In the genomic region with DNA sequence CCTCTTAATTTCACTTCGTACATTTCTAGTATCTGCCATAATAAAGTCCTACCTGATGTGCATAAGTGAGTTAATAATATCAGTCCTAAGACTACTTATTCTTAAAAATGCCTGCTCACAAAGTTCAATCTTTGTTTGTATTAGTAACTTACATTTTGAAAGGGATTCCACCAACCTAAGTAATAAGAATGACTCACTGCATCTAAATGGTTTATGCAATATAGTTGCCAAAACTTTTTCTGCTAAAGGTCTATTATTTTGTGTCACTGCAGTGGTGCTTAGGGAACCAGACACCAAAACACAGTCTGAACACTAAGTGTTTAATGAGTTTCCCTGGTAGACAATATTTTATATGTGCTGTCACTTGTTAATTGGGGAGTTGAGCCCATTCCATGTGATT, we compare ENCODE assay signal across 12 cellular contexts. TPM values are rescaled to one million over a fixed set of nuclear protein-coding genes. Genes with fewer than 3 reads are reported as not detected.
DNase-seq lines count a peak whose midpoint lies in the region; ATAC-seq, FAIRE-seq and TF ChIP-seq lines count a peak whose summit lies in the region.
"Had no signal": no experiment of that assay in that cellular context is flagged by ENCODE, and none has a peak within 500 bp of the region (broad histone marks: within the 10 kb centered on the region; RNA-seq: fewer than 3 reads in every experiment).

No MANE protein-coding gene starts in this region.

- H3K36me3 Mint-ChIP-seq in activated B cell treated with CpG ODN at 0.5 μM for 24 hours (ENCODE audit: low read depth): peaks cover 55% of the 10 kb centered on the region
- peaks cover 43% of the 10 kb centered on the region for H3K36me3 Mint-ChIP-seq in type B pancreatic cell

- peaks cover 23% of the 10 kb centered on the region for H3K4me1 ChIP-seq in HepG2 (ENCODE audit: insufficient read depth, low read length)
- no peaks in the 10 kb centered on the region for H3K4me1 ChIP-seq in right lobe of liver
- no peaks in the 10 kb centered on the region for H3K4me1 ChIP-seq in hepatocyte (ENCODE audit: insufficient read depth)

- no peak overlapping the region for H3K9ac ChIP-seq in HepG2 (ENCODE audit: insufficient read depth, low read depth, low read length)

- peaks cover 8% of the 10 kb centered on the region; the same call in 1 of the 2 replicates for H4K20me1 ChIP-seq in HepG2 (ENCODE audit: insufficient read depth, low read length)
- no peaks in the 10 kb centered on the region for H4K20me1 ChIP-seq in hepatocyte (ENCODE audit: insufficient read depth, poor library complexity, severe bottlenecking)

- H3K4me3 Mint-ChIP-seq in activated B cell treated with CpG ODN at 0.5 μM for 24 hours (peak overlapping the region; percentile 50), type B pancreatic cell (peak overlapping the region; percentile 70)

- H3K79me2 ChIP-seq in HepG2 (ENCODE audit: insufficient read depth, low read length) (peaks cover 21% of the 10 kb centered on the region), hepatocyte (peaks cover 30% of the 10 kb centered on the region)

- peak overlapping the region; percentile 87 for H3K4me2 ChIP-seq in HepG2 (ENCODE audit: low read depth, low read length)
- peak overlapping the region; percentile 90 for H3K4me2 ChIP-seq in hepatocyte

- TF ChIP-seq CTCF in HepG2 (CRISPR knock-in tag; IDR thresholded peaks at IDR 0.05) (no peak), right lobe of liver (IDR thresholded peaks at IDR 0.05) (no peak), activated B cell treated with CpG ODN at 0.5 μM for 24 hours (IDR thresholded peaks at IDR 0.05) (no peak), hepatocyte (IDR thresholded peaks at IDR 0.05; ENCODE audit: poor library complexity) (no peak), type B pancreatic cell (conservative IDR thresholded peaks at IDR 0.05) (no peak)

- no peak for TF ChIP-seq POLR2A in HepG2 (IDR thresholded peaks at IDR 0.05; ENCODE audit: insufficient read depth in 1 of 2, low read depth in 2 of 2, low read length in 2 of 2)
- no peak for TF ChIP-seq POLR2A in right lobe of liver (IDR thresholded peaks at IDR 0.05)
- no peak for TF ChIP-seq POLR2A in GM18505 (IDR thresholded peaks at IDR 0.05; ENCODE audit: borderline replicate concordance, extremely low read depth, insufficient read depth, insufficient read length)
- TF ChIP-seq POLR2A in erythroblast (IDR thresholded peaks at IDR 0.05; ENCODE audit: low read length): no peak

- H3K4me3 ChIP-seq in HepG2 (replicated peaks in 1 of 3; ENCODE audit: insufficient read depth in 1 of 3, low read depth in 2 of 3, low read length in 3 of 3): peak overlapping the region in 1 of 3 experiments; percentile 96; a peak in 2 of 6 replicates
- H3K4me3 ChIP-seq in right lobe of liver: no peak overlapping the region
- H3K4me3 ChIP-seq in hepatocyte: peak overlapping the region; percentile 40

- H3K9me3 Mint-ChIP-seq in activated B cell treated with CpG ODN at 0.5 μM for 24 hours (peaks cover 36% of the 10 kb centered on the region), type B pancreatic cell (peaks cover 7% of the 10 kb centered on the region)

- FAIRE-seq in HepG2 (lab: Jason Lieb, UNC): no peak

- H3K27ac Mint-ChIP-seq in activated B cell treated with CpG ODN at 0.5 μM for 24 hours (no peak overlapping the region), type B pancreatic cell (peak overlapping the region; percentile 9)

- ATAC-seq in HepG2 (no peak), right lobe of liver (no peak), activated B cell treated with CpG ODN at 0.5 μM for 24 hours (ENCODE audit: low read depth) (no peak), GM18505 (IDR thresholded peaks at IDR 0.05; ENCODE audit: unreplicated experiment) (no peak)

- no peak for TF ChIP-seq RAD21 in HepG2 (CRISPR knock-in tag; IDR thresholded peaks at IDR 0.05)

- POLR2A ChIA-PET in HepG2 (lab: Yijun Ruan, JAX) (no interaction called here), activated B cell treated with CpG ODN at 0.5 μM for 24 hours (lab: Charles Lee) (no interaction called here)

- intact Hi-C loops in HepG2 (cut with micrococcal nuclease; ENCODE audit: unreplicated experiment): no loop called here
- intact Hi-C loops in right lobe of liver (cut with DNase I): no loop called here
- intact Hi-C loops in activated B cell treated with CpG ODN at 0.5 μM for 24 hours (cut with micrococcal nuclease): loop anchor here (10.0 kb wide), 1 partner anchor 538 kb away; a partner anchor contains a TSS

- H3K27me3 Mint-ChIP-seq in activated B cell treated with CpG ODN at 0.5 μM for 24 hours: peaks cover 10% of the 10 kb centered on the region
- no peaks in the 10 kb centered on the region for H3K27me3 Mint-ChIP-seq in type B pancreatic cell

- CTCF ChIA-PET in HepG2 (lab: Yijun Ruan, JAX; ENCODE audit: low intra/inter-chr PET ratio, low total read pairs): no interaction called here
- CTCF ChIA-PET in activated B cell treated with CpG ODN at 0.5 μM for 24 hours (lab: Charles Lee): no interaction called here

- in situ Hi-C loops in HepG2 (cut with HindIII; ENCODE audit: extremely low pct_ligation_motif_present, low pct_unique_long_range_greater_than_20kb): loop anchor here (10.0 kb wide), 1 partner anchor 168 kb away; a partner anchor contains a TSS

- BruUV-seq in HepG2 (replicated peaks; lab: Mats Ljungman, UMichigan): no TSS peak

- no peak overlapping the region for H2AFZ ChIP-seq in HepG2 (ENCODE audit: low read length)
- no peak overlapping the region for H2AFZ ChIP-seq in hepatocyte

- 100% methylated on average over 1 of the region's 1 CpG for WGBS in HepG2 (ENCODE audit: low lambda C conversion rate)
- WGBS in right lobe of liver (ENCODE audit: insufficient coverage, low coverage, low lambda C conversion rate, missing lambda C conversion rate): 71% methylated on average over 1 of the region's 1 CpG
- WGBS in hepatocyte (ENCODE audit: low lambda C conversion rate, missing lambda C conversion rate): 93% methylated on average over 1 of the region's 1 CpG

- H3K9me2 ChIP-seq in hepatocyte (replicated peaks; ENCODE audit: insufficient read depth): no peaks in the 10 kb centered on the region

- no peaks in the 10 kb centered on the region; the same call in 1 of the 2 replicates for H3K9me3 ChIP-seq in HepG2 (ENCODE audit: low read length)
- H3K9me3 ChIP-seq in right lobe of liver: peaks cover 0 to 25% (median 7%) of the 10 kb centered on the region in 4 donors
- peaks cover 28% of the 10 kb centered on the region for H3K9me3 ChIP-seq in hepatocyte (ENCODE audit: low read depth)

- H3K4me1 Mint-ChIP-seq in activated B cell treated with CpG ODN at 0.5 μM for 24 hours (peaks cover 21% of the 10 kb centered on the region), type B pancreatic cell (ENCODE audit: unreplicated experiment) (peaks cover 16% of the 10 kb centered on the region)

- H3K27me3 ChIP-seq in HepG2 (ENCODE audit: control insufficient read depth in 1 of 2, insufficient read depth in 2 of 2, low read length in 2 of 2): no peaks in the 10 kb centered on the region
- no peaks in the 10 kb centered on the region for H3K27me3 ChIP-seq in right lobe of liver
- H3K27me3 ChIP-seq in hepatocyte: no peaks in the 10 kb centered on the region

- peaks cover 0 to 23% of the 10 kb centered on the region in 2 experiments; a peak in 3 of 5 replicates for H3K36me3 ChIP-seq in HepG2 (replicated peaks in 1 of 2; ENCODE audit: control insufficient read depth in 1 of 2, insufficient read depth in 2 of 2, low read length in 2 of 2)
- peaks cover 0 to 18% (median 10%) of the 10 kb centered on the region in 4 donors for H3K36me3 ChIP-seq in right lobe of liver
- H3K36me3 ChIP-seq in hepatocyte (replicated peaks; ENCODE audit: insufficient read depth, low read depth): peaks cover 14% of the 10 kb centered on the region

- no peak for TF ChIP-seq EP300 in HepG2 (IDR thresholded peaks at IDR 0.05; ENCODE audit: low read depth in 2 of 2, low read length in 2 of 2)
- no peak for TF ChIP-seq EP300 in HepG2 (CRISPR knock-in tag; IDR thresholded peaks at IDR 0.05; ENCODE audit: borderline replicate concordance)

- no peak for DNase-seq in HepG2 (ENCODE audit: low spot score)
- DNase-seq in right lobe of liver: no peak
- no peak for DNase-seq in activated B cell treated with CpG ODN at 0.5 μM for 24 hours
- no peak for DNase-seq in hepatocyte (ENCODE audit: low spot score)
- no peak for DNase-seq in type B pancreatic cell (ENCODE audit: extremely low spot score, unreplicated experiment)
- DNase-seq in erythroblast (lab: John Stamatoyannopoulos, UW): no peak
- DNase-seq in caudate nucleus (lab: John Stamatoyannopoulos, UW): no peak
- DNase-seq: activated CD4-positive, alpha-beta T cell treated with anti-CD3 and anti-CD28 coated beads, Interleukin-2, amount 50 U/mL, for 4 hours; effector memory CD4-positive, alpha-beta T cell; NCI-H187; stimulated activated CD4-positive, alpha-beta T cell treated with anti-CD3 and anti-CD28 coated beads, Interleukin-15, amount 100 ng/mL, for 24 hours had no signal

- H3K27ac ChIP-seq in HepG2 (ENCODE audit: extremely low read length, insufficient read depth, low read length): no peak overlapping the region
- no peak overlapping the region for H3K27ac ChIP-seq in right lobe of liver
- H3K27ac ChIP-seq in hepatocyte: no peak overlapping the region
- H3K27ac ChIP-seq in caudate nucleus (ENCODE audit: low read depth, low read length): no peak overlapping the region

RNA-seq across cellular contexts. Expression of a gene that starts 1.8 kb away (rescaled TPM):
- total RNA-seq in HepG2 (2016; rRNA removed; fragmentation: Illumina TruSeq; extraction: Trizol) (13.6 and 14.6 TPM in 2 replicates), right lobe of liver (1 to 10 TPM in 5 of 6 experiments, under 1 TPM in 1; 0.90 to 2.6 (median 1.5) TPM), activated B cell treated with CpG ODN at 0.5 μM for 24 hours (17.5 and 18.0 TPM in 2 replicates), hepatocyte (10.6 and 11.9 TPM in 2 replicates), type B pancreatic cell (ENCODE audit: low replicate concordance) (19.8 and 21.3 TPM in 2 replicates)
- total RNA-seq in HepG2 (2016; cell fraction: cytosol; rRNA removed; fragmentation: Illumina TruSeq; extraction: Trizol; ENCODE audit: low read depth): 2.4 and 3.5 TPM in 2 replicates
- 10.6 and 14.2 TPM in 2 replicates for total RNA-seq in HepG2 (2016; cell fraction: insoluble cytoplasmic fraction; rRNA removed; fragmentation: Illumina TruSeq; extraction: Trizol)
- 5.9 and 7.8 TPM in 2 replicates for total RNA-seq in HepG2 (2016; cell fraction: membrane; rRNA removed; fragmentation: Illumina TruSeq; extraction: Trizol)
- total RNA-seq in HepG2 (2016; cell fraction: nucleus; rRNA removed; fragmentation: Illumina TruSeq; extraction: Trizol): 9.1 and 11.4 TPM in 2 replicates
- polyA plus RNA-seq in HepG2 (2011; rRNA removed) (2.8 and 3.1 TPM in 2 replicates), hepatocyte (6.0 and 6.9 TPM in 2 replicates)
- 1.6 and 2.7 TPM in 2 replicates for polyA plus RNA-seq in HepG2 (2011; cell fraction: cytosol; rRNA removed)
- 1.7 and 1.8 TPM in 2 replicates for polyA plus RNA-seq in HepG2 (2011; cell fraction: nucleus; rRNA removed)
- 3.2 and 4.3 TPM in 2 replicates for polyA plus RNA-seq in HepG2 (2012)
- 0.65 and 0.85 TPM in 2 replicates for polyA plus RNA-seq in HepG2 (2016; cell fraction: cytosol; fragmentation: Illumina TruSeq; extraction: Trizol; ENCODE audit: low read depth)
- 6.7 and 7.5 TPM in 2 replicates for polyA plus RNA-seq in HepG2 (2016; cell fraction: insoluble cytoplasmic fraction; fragmentation: Illumina TruSeq; extraction: Trizol; ENCODE audit: low read depth)
- polyA plus RNA-seq in HepG2 (2016; cell fraction: membrane; fragmentation: Illumina TruSeq; extraction: Trizol; ENCODE audit: low read depth): 0.85 and 1.5 TPM in 2 replicates
- polyA plus RNA-seq in HepG2 (2016; cell fraction: nucleus; fragmentation: Illumina TruSeq; extraction: Trizol; ENCODE audit: insufficient read depth, low read depth): 4.8 and 6.8 TPM in 2 replicates
- 5.8 and 7.0 TPM in 2 replicates for polyA minus RNA-seq in HepG2 (2011; rRNA and poly(A)+ RNA removed; ENCODE audit: low replicate concordance)
- 3.7 and 4.6 TPM in 2 replicates for polyA minus RNA-seq in HepG2 (2011; cell fraction: cytosol; rRNA and poly(A)+ RNA removed)
- polyA minus RNA-seq in HepG2 (2011; cell fraction: nucleus; rRNA and poly(A)+ RNA removed): 9.9 and 10.7 TPM in 2 replicates

RNA-seq across cellular contexts. Expression of a gene that starts 23.8 kb away (rescaled TPM):
- total RNA-seq in HepG2 (2016; rRNA removed; fragmentation: Illumina TruSeq; extraction: Trizol) (10.9 and 15.2 TPM in 2 replicates), right lobe of liver (1 to 10 TPM in 5 of 6 experiments, under 1 TPM in 1; 0.79 to 2.7 (median 1.5) TPM), activated B cell treated with CpG ODN at 0.5 μM for 24 hours (6.1 and 6.2 TPM in 2 replicates), hepatocyte (5.3 and 5.5 TPM in 2 replicates), type B pancreatic cell (ENCODE audit: low replicate concordance) (6.6 and 8.5 TPM in 2 replicates)
- total RNA-seq in HepG2 (2016; cell fraction: cytosol; rRNA removed; fragmentation: Illumina TruSeq; extraction: Trizol; ENCODE audit: low read depth): 3.3 and 4.0 TPM in 2 replicates
- total RNA-seq in HepG2 (2016; cell fraction: insoluble cytoplasmic fraction; rRNA removed; fragmentation: Illumina TruSeq; extraction: Trizol): 10.9 and 17.3 TPM in 2 replicates
- total RNA-seq in HepG2 (2016; cell fraction: membrane; rRNA removed; fragmentation: Illumina TruSeq; extraction: Trizol): 6.3 and 7.0 TPM in 2 replicates
- 6.2 and 8.1 TPM in 2 replicates for total RNA-seq in HepG2 (2016; cell fraction: nucleus; rRNA removed; fragmentation: Illumina TruSeq; extraction: Trizol)
- polyA plus RNA-seq in HepG2 (2011; rRNA removed) (3.1 and 4.2 TPM in 2 replicates), hepatocyte (5.8 and 7.5 TPM in 2 replicates)
- polyA plus RNA-seq in HepG2 (2011; cell fraction: cytosol; rRNA removed): 1.2 and 1.4 TPM in 2 replicates
- 2.3 and 2.7 TPM in 2 replicates for polyA plus RNA-seq in HepG2 (2011; cell fraction: nucleus; rRNA removed)
- 6.0 and 9.2 TPM in 2 replicates for polyA plus RNA-seq in HepG2 (2012)
- 0.41 and 0.53 TPM in 2 replicates for polyA plus RNA-seq in HepG2 (2016; cell fraction: cytosol; fragmentation: Illumina TruSeq; extraction: Trizol; ENCODE audit: low read depth)
- 13.4 and 14.2 TPM in 2 replicates for polyA plus RNA-seq in HepG2 (2016; cell fraction: insoluble cytoplasmic fraction; fragmentation: Illumina TruSeq; extraction: Trizol; ENCODE audit: low read depth)
- 2.0 and 2.3 TPM in 2 replicates for polyA plus RNA-seq in HepG2 (2016; cell fraction: membrane; fragmentation: Illumina TruSeq; extraction: Trizol; ENCODE audit: low read depth)
- polyA plus RNA-seq in HepG2 (2016; cell fraction: nucleus; fragmentation: Illumina TruSeq; extraction: Trizol; ENCODE audit: insufficient read depth, low read depth): 5.8 and 7.7 TPM in 2 replicates
- 0.82 and 2.0 TPM in 2 replicates for polyA minus RNA-seq in HepG2 (2011; rRNA and poly(A)+ RNA removed; ENCODE audit: low replicate concordance)
- 4.1 and 4.4 TPM in 2 replicates for polyA minus RNA-seq in HepG2 (2011; cell fraction: cytosol; rRNA and poly(A)+ RNA removed)
- polyA minus RNA-seq in HepG2 (2011; cell fraction: nucleus; rRNA and poly(A)+ RNA removed): 14.9 and 16.4 TPM in 2 replicates
